8 cellular contexts compared by ENCODE assay signal in the genomic region with DNA sequence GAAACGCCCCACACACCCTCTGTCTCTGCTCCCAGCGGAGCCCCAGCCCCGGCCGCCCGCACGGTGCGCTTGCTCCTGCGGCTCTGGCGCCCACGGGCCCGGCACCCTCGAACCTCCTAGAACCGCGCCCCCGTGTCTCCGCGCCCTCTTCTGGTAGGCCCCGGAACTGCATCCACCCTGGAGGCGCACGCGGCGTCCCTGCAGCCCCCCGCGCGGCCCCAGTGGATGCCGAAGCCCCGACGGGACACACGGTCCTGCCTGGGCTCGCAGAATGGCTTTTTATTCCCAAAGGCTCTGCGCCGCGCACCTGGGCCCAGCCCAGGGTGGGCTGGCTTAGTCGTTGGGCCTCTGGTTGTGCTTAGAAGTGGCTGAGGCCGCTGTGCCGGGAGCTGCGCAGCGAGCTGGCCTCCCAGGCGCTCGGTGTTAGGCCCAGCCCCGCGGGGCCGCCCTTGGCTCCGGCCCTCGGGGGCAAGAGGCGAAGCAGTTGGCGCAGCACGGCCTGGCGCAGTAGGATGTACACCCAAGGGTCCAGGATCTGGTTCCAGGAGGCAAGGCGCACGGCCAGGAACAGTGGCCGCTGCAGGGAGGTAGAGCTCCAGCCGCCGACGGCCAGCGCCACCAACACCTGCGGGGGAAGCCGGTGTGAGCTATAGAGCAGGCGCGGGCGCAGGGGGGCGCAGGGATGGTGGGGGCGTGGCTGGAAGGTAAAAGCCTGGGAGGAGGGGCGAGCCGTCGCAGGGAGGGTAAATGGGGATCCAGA.
DNase-seq lines count a peak whose midpoint lies in the region; ATAC-seq and TF ChIP-seq lines count a peak whose summit lies in the region.

No MANE protein-coding gene starts in this region.

- H3K4me3 Mint-ChIP-seq in central memory CD8-positive, alpha-beta T cell: peak overlapping the region; percentile 62

- H3K4me1 Mint-ChIP-seq in central memory CD8-positive, alpha-beta T cell: peaks cover 42% of the 10 kb centered on the region

- TF ChIP-seq CTCF in GM12865 (IDR thresholded peaks at IDR 0.05; ENCODE audit: insufficient read depth, low read depth, low read length, missing control alignments): peak; percentile 95

- peaks cover 24% of the 10 kb centered on the region for H3K27me3 Mint-ChIP-seq in central memory CD8-positive, alpha-beta T cell

- peak overlapping the region; percentile 4 for H3K27ac Mint-ChIP-seq in central memory CD8-positive, alpha-beta T cell (ENCODE audit: low read depth)

- no peaks in the 10 kb centered on the region for H3K9me3 Mint-ChIP-seq in central memory CD8-positive, alpha-beta T cell

- peak; percentile 78 for DNase-seq in GM12865 (ENCODE audit: low read depth)
- peak; percentile 10 for DNase-seq in NCI-H1417 treated with DMSO at 0.1 percent for 48 hours (lab: John Stamatoyannopoulos, UW)
- DNase-seq in activated CD4-positive, alpha-beta T cell treated with anti-CD3 and anti-CD28 coated beads for 1 hour: peak; percentile 78
- DNase-seq in central memory CD8-positive, alpha-beta T cell (ENCODE audit: low spot score in 2 of 2): peak; percentile 77 to 92
- DNase-seq in left kidney (ENCODE audit: low read depth, low spot score): peak; percentile 82
- peak; percentile 71 to 86 (median 77) for DNase-seq in stimulated activated CD4-positive, alpha-beta T cell treated with anti-CD3 and anti-CD28 coated beads, TNF-alpha, amount 100 ng/mL, for 24 hours (ENCODE audit: low read depth in 3 of 3)
- DNase-seq in cerebellar nuclear complex (lab: John Stamatoyannopoulos, UW): no peak

- ATAC-seq in central memory CD8-positive, alpha-beta T cell (replicated peaks; ENCODE audit: extremely low read depth, poor library complexity, severe bottlenecking): peak; percentile 47
- ATAC-seq in GM18873 (IDR thresholded peaks at IDR 0.05; ENCODE audit: low FRiP score, unreplicated experiment): no peak

- peaks cover 50% of the 10 kb centered on the region for H3K36me3 Mint-ChIP-seq in central memory CD8-positive, alpha-beta T cell (ENCODE audit: insufficient read depth)

- H3K4me3 ChIP-seq in GM12865 (ENCODE audit: low read depth, low read length): no peak overlapping the region

Comparison
In these comparisons a context has a peak if more than half of its experiments do, and no peak if none do; other contexts are left out.
1. DNase-seq: peak in GM12865 (single experiment), NCI-H1417 treated with DMSO at 0.1 percent for 48 hours (single experiment), activated CD4-positive, alpha-beta T cell treated with anti-CD3 and anti-CD28 coated beads for 1 hour (single experiment), central memory CD8-positive, alpha-beta T cell (2 of 2), left kidney (single experiment) and stimulated activated CD4-positive, alpha-beta T cell treated with anti-CD3 and anti-CD28 coated beads, TNF-alpha, amount 100 ng/mL, for 24 hours (3 of 3); none in cerebellar nuclear complex (0 of 2).